ENCODE assay signal across 1 cellular context in the genomic region with DNA sequence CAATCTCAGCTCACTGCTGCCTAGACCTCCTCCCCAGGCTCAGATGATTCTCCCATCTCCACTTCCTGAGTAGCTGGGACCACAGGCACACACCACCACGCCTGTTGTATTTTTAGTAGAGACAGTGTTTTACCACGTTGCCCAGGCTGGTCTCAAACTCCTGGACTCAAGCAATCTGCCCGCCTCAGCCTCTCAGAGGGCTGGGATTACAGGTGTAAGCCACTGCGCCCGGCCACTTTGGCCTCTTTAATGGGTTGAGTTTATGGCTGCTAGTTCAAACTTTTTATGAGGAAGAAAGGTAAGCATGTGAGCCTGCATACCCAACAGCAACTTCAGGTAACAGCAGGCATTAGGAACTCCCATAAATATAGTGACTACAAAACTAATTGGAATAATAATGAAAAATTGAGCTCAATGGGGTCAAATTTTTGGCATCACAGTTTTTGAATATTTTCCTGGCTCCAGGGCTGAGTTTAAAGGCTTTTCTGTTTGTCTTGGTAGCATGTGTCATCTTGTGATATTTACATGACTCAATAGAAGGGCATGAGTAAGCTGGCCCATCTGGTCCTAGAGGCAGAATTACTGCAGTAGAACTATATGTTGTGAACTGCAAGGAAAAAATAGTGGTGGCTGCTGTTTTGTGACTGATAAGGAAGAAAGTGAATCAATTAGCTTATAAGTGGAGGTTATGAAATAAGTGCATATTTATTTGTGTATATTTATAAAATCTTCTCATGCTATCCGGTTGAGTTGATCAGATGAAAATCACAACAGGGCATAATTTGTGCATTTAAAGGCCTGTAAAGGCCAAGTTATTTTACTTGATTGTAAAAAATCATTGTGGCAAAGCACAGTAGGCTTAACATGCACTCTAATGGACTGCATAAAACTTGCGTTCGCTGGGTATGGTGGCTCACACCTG.
A peak's percentile ranks its signal among the peaks of the same experiment; 100 is the strongest.
TF ChIP-seq lines count a peak whose summit lies in the region.

No MANE protein-coding gene starts in this region.

TF ChIP-seq in HepG2, 621 proteins besides CTCF, POLR2A, EP300 and RAD21 (continued from another document and continues in another):
- TF ChIP-seq, protein P1, sequence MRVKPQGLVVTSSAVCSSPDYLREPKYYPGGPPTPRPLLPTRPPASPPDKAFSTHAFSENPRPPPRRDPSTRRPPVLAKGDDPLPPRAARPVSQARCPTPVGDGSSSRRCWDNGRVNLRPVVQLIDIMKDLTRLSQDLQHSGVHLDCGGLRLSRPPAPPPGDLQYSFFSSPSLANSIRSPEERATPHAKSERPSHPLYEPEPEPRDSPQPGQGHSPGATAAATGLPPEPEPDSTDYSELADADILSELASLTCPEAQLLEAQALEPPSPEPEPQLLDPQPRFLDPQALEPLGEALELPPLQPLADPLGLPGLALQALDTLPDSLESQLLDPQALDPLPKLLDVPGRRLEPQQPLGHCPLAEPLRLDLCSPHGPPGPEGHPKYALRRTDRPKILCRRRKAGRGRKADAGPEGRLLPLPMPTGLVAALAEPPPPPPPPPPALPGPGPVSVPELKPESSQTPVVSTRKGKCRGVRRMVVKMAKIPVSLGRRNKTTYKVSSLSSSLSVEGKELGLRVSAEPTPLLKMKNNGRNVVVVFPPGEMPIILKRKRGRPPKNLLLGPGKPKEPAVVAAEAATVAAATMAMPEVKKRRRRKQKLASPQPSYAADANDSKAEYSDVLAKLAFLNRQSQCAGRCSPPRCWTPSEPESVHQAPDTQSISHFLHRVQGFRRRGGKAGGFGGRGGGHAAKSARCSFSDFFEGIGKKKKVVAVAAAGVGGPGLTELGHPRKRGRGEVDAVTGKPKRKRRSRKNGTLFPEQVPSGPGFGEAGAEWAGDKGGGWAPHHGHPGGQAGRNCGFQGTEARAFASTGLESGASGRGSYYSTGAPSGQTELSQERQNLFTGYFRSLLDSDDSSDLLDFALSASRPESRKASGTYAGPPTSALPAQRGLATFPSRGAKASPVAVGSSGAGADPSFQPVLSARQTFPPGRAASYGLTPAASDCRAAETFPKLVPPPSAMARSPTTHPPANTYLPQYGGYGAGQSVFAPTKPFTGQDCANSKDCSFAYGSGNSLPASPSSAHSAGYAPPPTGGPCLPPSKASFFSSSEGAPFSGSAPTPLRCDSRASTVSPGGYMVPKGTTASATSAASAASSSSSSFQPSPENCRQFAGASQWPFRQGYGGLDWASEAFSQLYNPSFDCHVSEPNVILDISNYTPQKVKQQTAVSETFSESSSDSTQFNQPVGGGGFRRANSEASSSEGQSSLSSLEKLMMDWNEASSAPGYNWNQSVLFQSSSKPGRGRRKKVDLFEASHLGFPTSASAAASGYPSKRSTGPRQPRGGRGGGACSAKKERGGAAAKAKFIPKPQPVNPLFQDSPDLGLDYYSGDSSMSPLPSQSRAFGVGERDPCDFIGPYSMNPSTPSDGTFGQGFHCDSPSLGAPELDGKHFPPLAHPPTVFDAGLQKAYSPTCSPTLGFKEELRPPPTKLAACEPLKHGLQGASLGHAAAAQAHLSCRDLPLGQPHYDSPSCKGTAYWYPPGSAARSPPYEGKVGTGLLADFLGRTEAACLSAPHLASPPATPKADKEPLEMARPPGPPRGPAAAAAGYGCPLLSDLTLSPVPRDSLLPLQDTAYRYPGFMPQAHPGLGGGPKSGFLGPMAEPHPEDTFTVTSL (CRISPR knock-in tag; IDR thresholded peaks at IDR 0.05; ENCODE audit: borderline replicate concordance): peak; percentile 83; the same call in 1 of the 2 replicates
- no peak for TF ChIP-seq ZNF660 (CRISPR knock-in tag; IDR thresholded peaks at IDR 0.05; ENCODE audit: borderline replicate concordance, low read depth)
- no peak; the same call in 1 of the 2 replicates for TF ChIP-seq CBX5 (CRISPR knock-in tag; IDR thresholded peaks at IDR 0.05; ENCODE audit: borderline replicate concordance)
- TF ChIP-seq SAP130 (CRISPR knock-in tag; IDR thresholded peaks at IDR 0.05; ENCODE audit: low read depth): peak; percentile 73; the same call in 1 of the 2 replicates
- TF ChIP-seq MAF1 (CRISPR knock-in tag; IDR thresholded peaks at IDR 0.05; ENCODE audit: borderline replicate concordance): no peak
- no peak for TF ChIP-seq ZNF598 (CRISPR knock-in tag; IDR thresholded peaks at IDR 0.05; ENCODE audit: borderline replicate concordance)
- TF ChIP-seq, protein P2, sequence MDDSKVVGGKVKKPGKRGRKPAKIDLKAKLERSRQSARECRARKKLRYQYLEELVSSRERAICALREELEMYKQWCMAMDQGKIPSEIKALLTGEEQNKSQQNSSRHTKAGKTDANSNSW (CRISPR knock-in tag; IDR thresholded peaks at IDR 0.05; ENCODE audit: borderline replicate concordance): no peak
- TF ChIP-seq, protein P3, sequence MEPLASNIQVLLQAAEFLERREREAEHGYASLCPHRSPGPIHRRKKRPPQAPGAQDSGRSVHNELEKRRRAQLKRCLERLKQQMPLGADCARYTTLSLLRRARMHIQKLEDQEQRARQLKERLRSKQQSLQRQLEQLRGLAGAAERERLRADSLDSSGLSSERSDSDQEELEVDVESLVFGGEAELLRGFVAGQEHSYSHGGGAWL (CRISPR knock-in tag; IDR thresholded peaks at IDR 0.05): no peak
- TF ChIP-seq, protein P4, sequence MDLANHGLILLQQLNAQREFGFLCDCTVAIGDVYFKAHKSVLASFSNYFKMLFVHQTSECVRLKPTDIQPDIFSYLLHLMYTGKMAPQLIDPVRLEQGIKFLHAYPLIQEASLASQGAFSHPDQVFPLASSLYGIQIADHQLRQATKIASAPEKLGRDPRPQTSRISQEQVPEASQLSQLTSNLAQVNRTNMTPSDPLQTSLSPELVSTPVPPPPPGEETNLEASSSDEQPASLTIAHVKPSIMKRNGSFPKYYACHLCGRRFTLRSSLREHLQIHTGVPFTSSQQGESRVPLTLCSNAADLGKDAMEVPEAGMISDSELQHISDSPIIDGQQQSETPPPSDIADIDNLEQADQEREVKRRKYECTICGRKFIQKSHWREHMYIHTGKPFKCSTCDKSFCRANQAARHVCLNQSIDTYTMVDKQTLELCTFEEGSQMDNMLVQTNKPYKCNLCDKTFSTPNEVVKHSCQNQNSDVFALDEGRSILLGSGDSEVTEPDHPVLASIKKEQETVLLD (CRISPR knock-in tag; IDR thresholded peaks at IDR 0.05; ENCODE audit: low read depth): no peak
- TF ChIP-seq, protein P5, sequence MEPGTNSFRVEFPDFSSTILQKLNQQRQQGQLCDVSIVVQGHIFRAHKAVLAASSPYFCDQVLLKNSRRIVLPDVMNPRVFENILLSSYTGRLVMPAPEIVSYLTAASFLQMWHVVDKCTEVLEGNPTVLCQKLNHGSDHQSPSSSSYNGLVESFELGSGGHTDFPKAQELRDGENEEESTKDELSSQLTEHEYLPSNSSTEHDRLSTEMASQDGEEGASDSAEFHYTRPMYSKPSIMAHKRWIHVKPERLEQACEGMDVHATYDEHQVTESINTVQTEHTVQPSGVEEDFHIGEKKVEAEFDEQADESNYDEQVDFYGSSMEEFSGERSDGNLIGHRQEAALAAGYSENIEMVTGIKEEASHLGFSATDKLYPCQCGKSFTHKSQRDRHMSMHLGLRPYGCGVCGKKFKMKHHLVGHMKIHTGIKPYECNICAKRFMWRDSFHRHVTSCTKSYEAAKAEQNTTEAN (CRISPR knock-in tag; conservative IDR thresholded peaks at IDR 0.05): no peak
- TF ChIP-seq ZFP41 (CRISPR knock-in tag; IDR thresholded peaks at IDR 0.05; ENCODE audit: borderline replicate concordance): no peak
- TF ChIP-seq ZNF292 (CRISPR knock-in tag; IDR thresholded peaks at IDR 0.05; ENCODE audit: borderline replicate concordance, low read depth): no peak
- TF ChIP-seq, protein P6, sequence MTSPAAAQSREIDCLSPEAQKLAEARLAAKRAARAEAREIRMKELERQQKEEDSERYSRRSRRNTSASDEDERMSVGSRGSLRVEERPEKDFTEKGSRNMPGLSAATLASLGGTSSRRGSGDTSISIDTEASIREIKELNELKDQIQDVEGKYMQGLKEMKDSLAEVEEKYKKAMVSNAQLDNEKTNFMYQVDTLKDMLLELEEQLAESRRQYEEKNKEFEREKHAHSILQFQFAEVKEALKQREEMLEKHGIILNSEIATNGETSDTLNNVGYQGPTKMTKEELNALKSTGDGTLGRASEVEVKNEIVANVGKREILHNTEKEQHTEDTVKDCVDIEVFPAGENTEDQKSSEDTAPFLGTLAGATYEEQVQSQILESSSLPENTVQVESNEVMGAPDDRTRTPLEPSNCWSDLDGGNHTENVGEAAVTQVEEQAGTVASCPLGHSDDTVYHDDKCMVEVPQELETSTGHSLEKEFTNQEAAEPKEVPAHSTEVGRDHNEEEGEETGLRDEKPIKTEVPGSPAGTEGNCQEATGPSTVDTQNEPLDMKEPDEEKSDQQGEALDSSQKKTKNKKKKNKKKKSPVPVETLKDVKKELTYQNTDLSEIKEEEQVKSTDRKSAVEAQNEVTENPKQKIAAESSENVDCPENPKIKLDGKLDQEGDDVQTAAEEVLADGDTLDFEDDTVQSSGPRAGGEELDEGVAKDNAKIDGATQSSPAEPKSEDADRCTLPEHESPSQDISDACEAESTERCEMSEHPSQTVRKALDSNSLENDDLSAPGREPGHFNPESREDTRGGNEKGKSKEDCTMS (CRISPR knock-in tag; conservative IDR thresholded peaks at IDR 0.05): no peak
- TF ChIP-seq TBX3 (IDR thresholded peaks at IDR 0.05; ENCODE audit: borderline replicate concordance): 0 out of 2 replicates have a peak, but pooled peaks have one; percentile 35
- TF ChIP-seq ZFYVE20 (CRISPR knock-in tag; IDR thresholded peaks at IDR 0.05; ENCODE audit: borderline replicate concordance, low read depth): no peak
- TF ChIP-seq, protein P7, sequence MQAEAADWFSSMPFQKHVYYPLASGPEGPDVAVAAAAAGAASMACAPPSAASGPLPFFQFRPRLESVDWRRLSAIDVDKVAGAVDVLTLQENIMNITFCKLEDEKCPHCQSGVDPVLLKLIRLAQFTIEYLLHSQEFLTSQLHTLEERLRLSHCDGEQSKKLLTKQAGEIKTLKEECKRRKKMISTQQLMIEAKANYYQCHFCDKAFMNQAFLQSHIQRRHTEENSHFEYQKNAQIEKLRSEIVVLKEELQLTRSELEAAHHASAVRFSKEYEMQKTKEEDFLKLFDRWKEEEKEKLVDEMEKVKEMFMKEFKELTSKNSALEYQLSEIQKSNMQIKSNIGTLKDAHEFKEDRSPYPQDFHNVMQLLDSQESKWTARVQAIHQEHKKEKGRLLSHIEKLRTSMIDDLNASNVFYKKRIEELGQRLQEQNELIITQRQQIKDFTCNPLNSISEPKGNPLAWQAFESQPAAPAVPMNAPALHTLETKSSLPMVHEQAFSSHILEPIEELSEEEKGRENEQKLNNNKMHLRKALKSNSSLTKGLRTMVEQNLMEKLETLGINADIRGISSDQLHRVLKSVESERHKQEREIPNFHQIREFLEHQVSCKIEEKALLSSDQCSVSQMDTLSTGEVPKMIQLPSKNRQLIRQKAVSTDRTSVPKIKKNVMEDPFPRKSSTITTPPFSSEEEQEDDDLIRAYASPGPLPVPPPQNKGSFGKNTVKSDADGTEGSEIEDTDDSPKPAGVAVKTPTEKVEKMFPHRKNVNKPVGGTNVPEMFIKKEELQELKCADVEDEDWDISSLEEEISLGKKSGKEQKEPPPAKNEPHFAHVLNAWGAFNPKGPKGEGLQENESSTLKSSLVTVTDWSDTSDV (CRISPR knock-in tag; IDR thresholded peaks at IDR 0.05): no peak
- TF ChIP-seq ZNF460 (CRISPR knock-in tag; IDR thresholded peaks at IDR 0.05; ENCODE audit: borderline replicate concordance): no peak
- no peak for TF ChIP-seq ZNF136 (CRISPR knock-in tag; IDR thresholded peaks at IDR 0.05; ENCODE audit: low read depth)
- TF ChIP-seq ZSCAN9 (CRISPR knock-in tag; IDR thresholded peaks at IDR 0.05; ENCODE audit: borderline replicate concordance): 0 out of 2 replicates have a peak, but pooled peaks have one; percentile 51
- TF ChIP-seq, protein P8, sequence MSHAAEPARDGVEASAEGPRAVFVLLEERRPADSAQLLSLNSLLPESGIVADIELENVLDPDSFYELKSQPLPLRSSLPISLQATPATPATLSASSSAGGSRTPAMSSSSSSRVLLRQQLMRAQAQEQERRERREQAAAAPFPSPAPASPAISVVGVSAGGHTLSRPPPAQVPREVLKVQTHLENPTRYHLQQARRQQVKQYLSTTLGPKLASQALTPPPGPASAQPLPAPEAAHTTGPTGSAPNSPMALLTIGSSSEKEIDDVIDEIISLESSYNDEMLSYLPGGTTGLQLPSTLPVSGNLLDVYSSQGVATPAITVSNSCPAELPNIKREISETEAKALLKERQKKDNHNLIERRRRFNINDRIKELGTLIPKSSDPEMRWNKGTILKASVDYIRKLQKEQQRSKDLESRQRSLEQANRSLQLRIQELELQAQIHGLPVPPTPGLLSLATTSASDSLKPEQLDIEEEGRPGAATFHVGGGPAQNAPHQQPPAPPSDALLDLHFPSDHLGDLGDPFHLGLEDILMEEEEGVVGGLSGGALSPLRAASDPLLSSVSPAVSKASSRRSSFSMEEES (CRISPR knock-in tag; IDR thresholded peaks at IDR 0.05): peak; percentile 81
- peak; percentile 38; the same call in 1 of the 2 replicates for TF ChIP-seq FOXK1 (CRISPR knock-in tag; IDR thresholded peaks at IDR 0.05; ENCODE audit: borderline replicate concordance, low read depth)
- no peak for TF ChIP-seq ZNF251 (CRISPR knock-in tag; IDR thresholded peaks at IDR 0.05)
- TF ChIP-seq, protein P9, sequence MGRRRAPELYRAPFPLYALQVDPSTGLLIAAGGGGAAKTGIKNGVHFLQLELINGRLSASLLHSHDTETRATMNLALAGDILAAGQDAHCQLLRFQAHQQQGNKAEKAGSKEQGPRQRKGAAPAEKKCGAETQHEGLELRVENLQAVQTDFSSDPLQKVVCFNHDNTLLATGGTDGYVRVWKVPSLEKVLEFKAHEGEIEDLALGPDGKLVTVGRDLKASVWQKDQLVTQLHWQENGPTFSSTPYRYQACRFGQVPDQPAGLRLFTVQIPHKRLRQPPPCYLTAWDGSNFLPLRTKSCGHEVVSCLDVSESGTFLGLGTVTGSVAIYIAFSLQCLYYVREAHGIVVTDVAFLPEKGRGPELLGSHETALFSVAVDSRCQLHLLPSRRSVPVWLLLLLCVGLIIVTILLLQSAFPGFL (CRISPR knock-in tag; IDR thresholded peaks at IDR 0.05): no peak
- TF ChIP-seq SIN3B (IDR thresholded peaks at IDR 0.05; ENCODE audit: low read length): no peak
- TF ChIP-seq, protein P10, sequence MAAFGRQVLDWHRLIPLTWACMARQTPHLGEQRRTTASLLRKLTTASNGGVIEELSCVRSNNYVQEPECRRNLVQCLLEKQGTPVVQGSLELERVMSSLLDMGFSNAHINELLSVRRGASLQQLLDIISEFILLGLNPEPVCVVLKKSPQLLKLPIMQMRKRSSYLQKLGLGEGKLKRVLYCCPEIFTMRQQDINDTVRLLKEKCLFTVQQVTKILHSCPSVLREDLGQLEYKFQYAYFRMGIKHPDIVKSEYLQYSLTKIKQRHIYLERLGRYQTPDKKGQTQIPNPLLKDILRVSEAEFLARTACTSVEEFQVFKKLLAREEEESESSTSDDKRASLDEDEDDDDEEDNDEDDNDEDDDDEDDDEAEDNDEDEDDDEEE (CRISPR knock-in tag; IDR thresholded peaks at IDR 0.05): no peak
- TF ChIP-seq EHMT2 (IDR thresholded peaks at IDR 0.05; ENCODE audit: borderline replicate concordance, low read depth, low read length): no peak
- no peak for TF ChIP-seq SATB2 (CRISPR knock-in tag; IDR thresholded peaks at IDR 0.05)
